8 cellular contexts compared by ENCODE assay signal in the genomic region with DNA sequence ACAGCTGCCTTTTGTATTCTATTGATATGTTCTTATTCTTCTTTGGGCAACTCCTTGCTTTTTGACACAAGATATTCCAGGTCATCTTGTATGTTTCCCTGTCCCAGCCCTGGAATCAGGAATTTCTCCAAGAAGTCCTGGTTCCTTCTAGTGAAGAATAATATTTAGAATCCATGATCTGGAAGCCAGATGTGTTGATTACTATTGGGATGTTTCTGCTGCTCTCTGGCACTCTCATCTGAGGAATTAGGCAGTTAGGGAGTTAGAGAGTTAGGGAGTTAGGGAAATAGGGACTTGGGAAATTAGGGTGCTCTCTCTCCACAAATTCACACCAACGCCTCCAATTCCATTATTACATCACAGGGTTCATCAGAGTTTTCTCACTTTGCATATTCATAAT.
"Had no signal": no experiment of that assay in that cellular context is flagged by ENCODE, and none has a peak within 500 bp of the region (broad histone marks: within the 10 kb centered on the region; RNA-seq: fewer than 3 reads in every experiment).

No MANE protein-coding gene starts in this region.

- H3K4me3 ChIP-seq: GM12878 had no signal

- DNase-seq: GDM1, GF-D8 had no signal

- FAIRE-seq: G401.6, GM12878, GM12891, GM12892, GM18507, GM19239 had no signal
